In genomic region chr5:145924849-145925248, GRCh38 we compare ENCODE assay signal across 21 cellular contexts. TPM values are rescaled to one million over a fixed set of nuclear protein-coding genes. Genes with fewer than 3 reads are reported as not detected.
DNase-seq lines count a peak whose midpoint lies in the region; ATAC-seq, FAIRE-seq and TF ChIP-seq lines count a peak whose summit lies in the region.
"Had no signal": no experiment of that assay in that cellular context is flagged by ENCODE, and none has a peak within 500 bp of the region (broad histone marks: within the 10 kb centered on the region; RNA-seq: fewer than 3 reads in every experiment).

No MANE protein-coding gene starts in this region.

- peaks cover 13% of the 10 kb centered on the region for H3K4me1 Mint-ChIP-seq in progenitor cell of endocrine pancreas (ENCODE audit: low read depth)
- H3K4me1 Mint-ChIP-seq in activated CD4-positive, alpha-beta T cell treated with anti-CD3 and anti-CD28 coated beads for 36 hours, result peaks cover 3% of the 10 kb centered on the region
- H3K4me1 Mint-ChIP-seq: activated naive CD8-positive, alpha-beta T cell treated with anti-CD3 and anti-CD28 coated beads, Interleukin-2, amount 50 U/mL, for 24 hours; immature natural killer cell; stimulated activated effector memory CD8-positive, alpha-beta T cell treated with anti-CD3 and anti-CD28 coated beads, Interleukin-12 subunit alpha, Interleukin-12 subunit beta, amount 100 ng/mL, for 72 hours had no signal

- H3K4me1 ChIP-seq in RWPE2 (ENCODE audit: insufficient read depth, poor library complexity, severe bottlenecking), result peaks cover 36% of the 10 kb centered on the region
- peaks cover 47% of the 10 kb centered on the region for H3K4me1 ChIP-seq in foreskin keratinocyte

- TF ChIP-seq CTCF in RWPE2 (IDR thresholded peaks at IDR 0.05; ENCODE audit: poor library complexity, severe bottlenecking) (no peak), foreskin keratinocyte (conservative IDR thresholded peaks at IDR 0.05) (no peak), progenitor cell of endocrine pancreas (IDR thresholded peaks at IDR 0.05; ENCODE audit: unreplicated experiment) (no peak)

- no peak for DNase-seq in H54 (ENCODE audit: insufficient read length, low spot score)
- DNase-seq in RWPE2 (ENCODE audit: low spot score), result no peak
- no peak for DNase-seq in foreskin keratinocyte
- no peak for DNase-seq in progenitor cell of endocrine pancreas (ENCODE audit: low spot score, unreplicated experiment)
- DNase-seq in NCI-H226, result no peak
- DNase-seq in activated CD4-positive, alpha-beta T cell treated with anti-CD3 and anti-CD28 coated beads for 36 hours, result no peak
- DNase-seq: activated naive CD8-positive, alpha-beta T cell treated with anti-CD3 and anti-CD28 coated beads, Interleukin-2, amount 50 U/mL, for 24 hours; immature natural killer cell; NCI-H2171; NCI-H748 treated with DMSO at 0.1 percent for 48 hours; nephron progenitor cell; T-helper 9 cell; upper lobe of right lung had no signal

- H3K9me3 ChIP-seq in RWPE2 (ENCODE audit: severe bottlenecking), result no peaks in the 10 kb centered on the region
- H3K9me3 ChIP-seq: HAP-1, upper lobe of right lung had no signal

- H3K9me3 Mint-ChIP-seq in progenitor cell of endocrine pancreas (ENCODE audit: low read depth), result no peaks in the 10 kb centered on the region
- no peaks in the 10 kb centered on the region for H3K9me3 Mint-ChIP-seq in activated CD4-positive, alpha-beta T cell treated with anti-CD3 and anti-CD28 coated beads for 36 hours (ENCODE audit: low read depth)
- H3K9me3 Mint-ChIP-seq: activated naive CD8-positive, alpha-beta T cell treated with anti-CD3 and anti-CD28 coated beads, Interleukin-2, amount 50 U/mL, for 24 hours; immature natural killer cell; stimulated activated effector memory CD8-positive, alpha-beta T cell treated with anti-CD3 and anti-CD28 coated beads, Interleukin-12 subunit alpha, Interleukin-12 subunit beta, amount 100 ng/mL, for 72 hours had no signal

- POLR2A ChIA-PET in activated CD4-positive, alpha-beta T cell treated with anti-CD3 and anti-CD28 coated beads for 36 hours (lab: Charles Lee), result no interaction called here

- TF ChIP-seq POLR2A in H54 (IDR thresholded peaks at IDR 0.05; ENCODE audit: low read depth, low read length), result no peak

- peak overlapping the region; percentile 64 for H3K27ac Mint-ChIP-seq in progenitor cell of endocrine pancreas
- H3K27ac Mint-ChIP-seq in activated CD4-positive, alpha-beta T cell treated with anti-CD3 and anti-CD28 coated beads for 36 hours, result no peak overlapping the region
- H3K27ac Mint-ChIP-seq: activated naive CD8-positive, alpha-beta T cell treated with anti-CD3 and anti-CD28 coated beads, Interleukin-2, amount 50 U/mL, for 24 hours; immature natural killer cell; nephron progenitor cell; stimulated activated effector memory CD8-positive, alpha-beta T cell treated with anti-CD3 and anti-CD28 coated beads, Interleukin-12 subunit alpha, Interleukin-12 subunit beta, amount 100 ng/mL, for 72 hours had no signal

- intact Hi-C loops in activated CD4-positive, alpha-beta T cell treated with anti-CD3 and anti-CD28 coated beads for 36 hours (cut with DNase I, micrococcal nuclease), result no loop called here

- H3K4me3 Mint-ChIP-seq in progenitor cell of endocrine pancreas (ENCODE audit: low read depth), result no peak overlapping the region
- H3K4me3 Mint-ChIP-seq in activated CD4-positive, alpha-beta T cell treated with anti-CD3 and anti-CD28 coated beads for 36 hours, result no peak overlapping the region
- H3K4me3 Mint-ChIP-seq: activated naive CD8-positive, alpha-beta T cell treated with anti-CD3 and anti-CD28 coated beads, Interleukin-2, amount 50 U/mL, for 24 hours; immature natural killer cell; nephron progenitor cell; stimulated activated effector memory CD8-positive, alpha-beta T cell treated with anti-CD3 and anti-CD28 coated beads, Interleukin-12 subunit alpha, Interleukin-12 subunit beta, amount 100 ng/mL, for 72 hours had no signal

- peak; percentile 30 for FAIRE-seq in H54 (lab: Jason Lieb, UNC)

- no peak for ATAC-seq in RWPE2 (ENCODE audit: low read depth)
- no peak for ATAC-seq in foreskin keratinocyte
- ATAC-seq in HG03135 (IDR thresholded peaks at IDR 0.05; ENCODE audit: unreplicated experiment), result no peak
- no peak for ATAC-seq in activated CD4-positive, alpha-beta T cell treated with anti-CD3 and anti-CD28 coated beads for 36 hours
- ATAC-seq in HG02970 (IDR thresholded peaks at IDR 0.05; ENCODE audit: low FRiP score, unreplicated experiment), result no peak
- ATAC-seq: activated CD4-positive, CD25-positive, alpha-beta regulatory T cell treated with anti-CD3 and anti-CD28 coated beads, Interleukin-2, amount 50 U/mL, for 24 hours; activated naive CD8-positive, alpha-beta T cell treated with anti-CD3 and anti-CD28 coated beads, Interleukin-2, amount 50 U/mL, for 24 hours; stimulated activated effector memory CD8-positive, alpha-beta T cell treated with anti-CD3 and anti-CD28 coated beads, Interleukin-12 subunit alpha, Interleukin-12 subunit beta, amount 100 ng/mL, for 72 hours had no signal

- no peak overlapping the region for H3K4me3 ChIP-seq in RWPE2 (ENCODE audit: severe bottlenecking)
- H3K4me3 ChIP-seq: HAP-1, lung, upper lobe of right lung had no signal

- H3K27ac ChIP-seq in RWPE2 (ENCODE audit: poor library complexity, severe bottlenecking) (peak overlapping the region; percentile 96), foreskin keratinocyte (peak overlapping the region; percentile 80)
- H3K27ac ChIP-seq: upper lobe of right lung had no signal

- CTCF ChIA-PET in activated CD4-positive, alpha-beta T cell treated with anti-CD3 and anti-CD28 coated beads for 36 hours (lab: Charles Lee), result interaction anchor here (0.6 kb wide), 2 partner anchors 21 to 206 kb away, joined by 3 read pairs; no protein-coding TSS in a partner anchor

- no peaks in the 10 kb centered on the region for H3K36me3 Mint-ChIP-seq in progenitor cell of endocrine pancreas (ENCODE audit: insufficient read depth)
- no peaks in the 10 kb centered on the region for H3K36me3 Mint-ChIP-seq in activated CD4-positive, alpha-beta T cell treated with anti-CD3 and anti-CD28 coated beads for 36 hours (ENCODE audit: low read depth)
- H3K36me3 Mint-ChIP-seq: immature natural killer cell; stimulated activated effector memory CD8-positive, alpha-beta T cell treated with anti-CD3 and anti-CD28 coated beads, Interleukin-12 subunit alpha, Interleukin-12 subunit beta, amount 100 ng/mL, for 72 hours had no signal

- H3K27me3 Mint-ChIP-seq in progenitor cell of endocrine pancreas, result no peaks in the 10 kb centered on the region
- peaks cover 5% of the 10 kb centered on the region for H3K27me3 Mint-ChIP-seq in activated CD4-positive, alpha-beta T cell treated with anti-CD3 and anti-CD28 coated beads for 36 hours

- no peaks in the 10 kb centered on the region for H3K27me3 ChIP-seq in RWPE2 (ENCODE audit: insufficient read depth, poor library complexity, severe bottlenecking)
- H3K27me3 ChIP-seq in foreskin keratinocyte, result no peaks in the 10 kb centered on the region
- H3K27me3 ChIP-seq: upper lobe of right lung had no signal

- no peaks in the 10 kb centered on the region for H3K36me3 ChIP-seq in RWPE2 (ENCODE audit: low read depth)
- H3K36me3 ChIP-seq: HAP-1, upper lobe of right lung had no signal

RNA-seq across cellular contexts. Expression of gene SH3RF2, which starts 11.5 kb away (rescaled TPM):
- 37.1 and 40.7 TPM in 2 replicates for total RNA-seq in foreskin keratinocyte
- 22.9 and 23.9 TPM in 2 replicates for polyA plus RNA-seq in foreskin keratinocyte
- total RNA-seq in progenitor cell of endocrine pancreas, result 16.7 and 17.6 TPM in 2 replicates
- total RNA-seq in activated CD4-positive, alpha-beta T cell treated with anti-CD3 and anti-CD28 coated beads for 36 hours, result under 1 TPM; 0.43 to 0.63 TPM
- polyA plus RNA-seq: immature natural killer cell had no signal

RNA-seq across cellular contexts. Expression of gene GRXCR2, which starts 52.0 kb away (rescaled TPM):
- total RNA-seq in foreskin keratinocyte, result not detected in 2 replicates
- not detected in 2 replicates for polyA plus RNA-seq in foreskin keratinocyte
- total RNA-seq in progenitor cell of endocrine pancreas, result not detected in 2 replicates
- total RNA-seq in activated CD4-positive, alpha-beta T cell treated with anti-CD3 and anti-CD28 coated beads for 36 hours, result not detected
- total RNA-seq: LHCN-M2, lung, SK-MEL-5, upper lobe of right lung had no signal
- polyA plus RNA-seq: immature natural killer cell, lung had no signal

Comparison
In these comparisons a context has a peak if more than half of its experiments do, and no peak if none do; other contexts are left out.
1. RNA of gene SH3RF2, which starts 11.5 kb away (total RNA-seq): 37.1 to 40.7 TPM in foreskin keratinocyte and 16.7 to 17.6 TPM in progenitor cell of endocrine pancreas; 0.43 to 0.63 TPM in activated CD4-positive, alpha-beta T cell treated with anti-CD3 and anti-CD28 coated beads for 36 hours; every median in the first group is over 10 times any median in the second.